ENCODE assay signal across 1 cellular context in genomic region chr12:6226002-6226700, GRCh38.
A peak's percentile ranks its signal among the peaks of the same experiment; 100 is the strongest.
TF ChIP-seq lines count a peak whose summit lies in the region.

No MANE protein-coding gene starts in this region.

TF ChIP-seq in HepG2, 621 proteins besides CTCF, POLR2A, EP300 and RAD21 (continued from another document and continues in another):
- TF ChIP-seq ZNF280D (CRISPR knock-in tag; IDR thresholded peaks at IDR 0.05) (no peak), ELF4 (CRISPR knock-in tag; IDR thresholded peaks at IDR 0.05; ENCODE audit: borderline replicate concordance) (no peak), ARID2 (CRISPR knock-in tag; IDR thresholded peaks at IDR 0.05; ENCODE audit: borderline replicate concordance) (no peak), MAX (IDR thresholded peaks at IDR 0.05) (peak; percentile 5; the same call in 1 of the 2 replicates), ZNF776 (CRISPR knock-in tag; IDR thresholded peaks at IDR 0.05) (0 out of 2 replicates have a peak, but pooled peaks have one; percentile 10), SP140L (CRISPR knock-in tag; IDR thresholded peaks at IDR 0.05; ENCODE audit: borderline replicate concordance) (no peak), PHF8 (CRISPR knock-in tag; IDR thresholded peaks at IDR 0.05) (peak; percentile 32; the same call in 1 of the 2 replicates), ZNF687 (CRISPR knock-in tag; IDR thresholded peaks at IDR 0.05) (0 out of 2 replicates have a peak, but pooled peaks have one; percentile 32), STAT5B (CRISPR knock-in tag; IDR thresholded peaks at IDR 0.05) (no peak), ZNF576 (CRISPR knock-in tag; IDR thresholded peaks at IDR 0.05) (no peak), ATF3 (CRISPR knock-in tag; IDR thresholded peaks at IDR 0.05) (no peak), TCF12 (IDR thresholded peaks at IDR 0.05) (no peak), TCF12 (CRISPR knock-in tag; IDR thresholded peaks at IDR 0.05) (no peak), ZFP82 (CRISPR knock-in tag; IDR thresholded peaks at IDR 0.05; ENCODE audit: borderline replicate concordance) (no peak), ZKSCAN1 (IDR thresholded peaks at IDR 0.05; ENCODE audit: low read length) (no peak), KIAA2018 (CRISPR knock-in tag; IDR thresholded peaks at IDR 0.05; ENCODE audit: borderline replicate concordance) (no peak), ZNF367 (CRISPR knock-in tag; IDR thresholded peaks at IDR 0.05; ENCODE audit: borderline replicate concordance) (no peak), PAF1 (CRISPR knock-in tag; IDR thresholded peaks at IDR 0.05) (no peak), ZNF574 (CRISPR knock-in tag; IDR thresholded peaks at IDR 0.05) (0 out of 2 replicates have a peak, but pooled peaks have one; percentile 23), NFYC (CRISPR knock-in tag; IDR thresholded peaks at IDR 0.05) (no peak), ZBTB39 (CRISPR knock-in tag; IDR thresholded peaks at IDR 0.05) (no peak), TOPORS (CRISPR knock-in tag; IDR thresholded peaks at IDR 0.05) (no peak), PPARG (CRISPR knock-in tag; conservative IDR thresholded peaks at IDR 0.05) (0 out of 2 replicates have a peak, but pooled peaks have one; percentile 8), MATR3 (CRISPR knock-in tag; IDR thresholded peaks at IDR 0.05) (no peak), IKZF5 (CRISPR knock-in tag; IDR thresholded peaks at IDR 0.05) (peak; percentile 73; the same call in 1 of the 2 replicates), JUN (CRISPR knock-in tag; IDR thresholded peaks at IDR 0.05) (no peak), HIVEP1 (CRISPR knock-in tag; IDR thresholded peaks at IDR 0.05) (no peak), TBX2 (CRISPR knock-in tag; IDR thresholded peaks at IDR 0.05; ENCODE audit: borderline replicate concordance) (0 out of 2 replicates have a peak, but pooled peaks have one; percentile 23), GLMP (CRISPR knock-in tag; IDR thresholded peaks at IDR 0.05; ENCODE audit: borderline replicate concordance) (no peak)
